In genomic region chr2:74834806-74835755, GRCh38 we compare ENCODE assay signal across 8 cellular contexts. TPM values are rescaled to one million over a fixed set of nuclear protein-coding genes. Genes with fewer than 3 reads are reported as not detected.
DNase-seq lines count a peak whose midpoint lies in the region; ATAC-seq and TF ChIP-seq lines count a peak whose summit lies in the region.

No MANE protein-coding gene starts in this region.

- DNase-seq in NCI-H2081 (lab: John Stamatoyannopoulos, UW), result peak; percentile 45 to 69
- DNase-seq in NCI-H2081 treated with DMSO at 0.1 percent for 48 hours (lab: John Stamatoyannopoulos, UW), result no peak
- DNase-seq in NCI-H1694 treated with DMSO at 0.1 percent for 48 hours (lab: John Stamatoyannopoulos, UW), result peak; percentile 16
- peak in 3 of 4 experiments; percentile 41 to 66 (median 61) for DNase-seq in activated CD4-positive, CD25-positive, alpha-beta regulatory T cell (lab: John Stamatoyannopoulos, UW)
- no peak for DNase-seq in coronary artery (ENCODE audit: low spot score)
- peak; percentile 28 to 33 for DNase-seq in lung microvascular endothelial cell (ENCODE audit: low read depth in 2 of 2)
- DNase-seq in stimulated activated CD8-positive, alpha-beta memory T cell treated with anti-CD3 and anti-CD28 coated beads, Interleukin-4, amount 100 ng/mL, for 24 hours (ENCODE audit: low read depth), result peak; percentile 65

- ATAC-seq in HG02763 (IDR thresholded peaks at IDR 0.05; ENCODE audit: unreplicated experiment), result peak; percentile 43

- TF ChIP-seq CTCF in coronary artery (IDR thresholded peaks at IDR 0.05), result no peak

- peak overlapping the region; percentile 76 to 84 for H3K27ac ChIP-seq in coronary artery

- H3K4me3 ChIP-seq in coronary artery, result peak overlapping the region; percentile 82

RNA-seq across cellular contexts. Expression of gene HK2, which starts 1.2 kb away (rescaled TPM):
- 2.2 and 3.4 TPM in 2 replicates for total RNA-seq in lung microvascular endothelial cell

Comparison
In these comparisons a context has a peak if more than half of its experiments do, and no peak if none do; other contexts are left out.
1. DNase-seq: peak in NCI-H2081 (2 of 2), NCI-H1694 treated with DMSO at 0.1 percent for 48 hours (single experiment), activated CD4-positive, CD25-positive, alpha-beta regulatory T cell (3 of 4), lung microvascular endothelial cell (2 of 2) and stimulated activated CD8-positive, alpha-beta memory T cell treated with anti-CD3 and anti-CD28 coated beads, Interleukin-4, amount 100 ng/mL, for 24 hours (single experiment); none in NCI-H2081 treated with DMSO at 0.1 percent for 48 hours (single experiment) and coronary artery (single experiment).